ENCODE assay signal across 11 cellular contexts in the genomic region with DNA sequence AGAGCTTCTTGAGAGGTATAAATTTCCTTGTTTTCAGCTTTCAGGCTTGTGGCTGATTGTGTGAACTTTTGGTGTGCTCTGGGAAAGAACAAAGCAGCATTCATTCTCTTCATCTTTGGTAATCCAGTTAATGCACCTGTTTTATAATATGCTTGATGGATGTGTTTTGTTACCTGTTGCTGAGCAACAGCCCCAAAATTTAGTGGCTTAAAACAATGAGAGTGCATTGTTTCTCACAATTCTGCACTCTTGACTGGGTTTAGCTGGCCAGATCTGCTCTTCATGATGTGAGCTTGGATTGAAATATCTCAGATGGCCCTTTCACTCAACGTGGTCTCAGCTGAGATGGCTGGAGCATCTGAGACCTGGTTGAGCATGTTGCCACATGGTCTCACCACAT.
"Had no signal": no experiment of that assay in that cellular context is flagged by ENCODE, and none has a peak within 500 bp of the region (broad histone marks: within the 10 kb centered on the region; RNA-seq: fewer than 3 reads in every experiment).

No MANE protein-coding gene starts in this region.

- H3K27ac Mint-ChIP-seq: activated T-helper 1 cell treated with anti-CD3 and anti-CD28 coated beads, Interleukin-12 subunit alpha, Interleukin-12 subunit beta, Interleukin-2, Interleukin-4 antibody, amounts not matched to agents 30 ng/mL and 10 ng/mL and 1 ng/mL, durations not matched to agents 14 hours and 24 hours and 36 hours had no signal

- H3K9ac ChIP-seq: parathyroid adenoma had no signal

- H3K4me3 ChIP-seq: thyroid gland had no signal

- H2AFZ ChIP-seq: parathyroid adenoma had no signal

- FAIRE-seq: kidney had no signal

- DNase-seq: activated CD4-positive, alpha-beta T cell treated with anti-CD3 and anti-CD28 coated beads, Interleukin-2, amount 50 U/mL, for 4 hours; activated CD4-positive, CD25-positive, alpha-beta regulatory T cell treated with anti-CD3 and anti-CD28 coated beads, Interleukin-2, amount 50 U/mL, for 72 hours; activated naive CD4-positive, alpha-beta T cell treated with Interleukin-2 at 50 U/mL for 16 hours; caudate nucleus; cortex of kidney; kidney; left ventricle myocardium superior; mesendoderm; thyroid gland had no signal

- H3K36me3 ChIP-seq: thyroid gland had no signal

- H3K27ac ChIP-seq: parathyroid adenoma, thyroid gland had no signal

- H3K9me3 ChIP-seq: thyroid gland had no signal

- H3K4me3 Mint-ChIP-seq: activated T-helper 1 cell treated with anti-CD3 and anti-CD28 coated beads, Interleukin-12 subunit alpha, Interleukin-12 subunit beta, Interleukin-2, Interleukin-4 antibody, amounts not matched to agents 30 ng/mL and 10 ng/mL and 1 ng/mL, durations not matched to agents 14 hours and 24 hours and 36 hours had no signal

- ATAC-seq: left ventricle myocardium superior had no signal

- H3K4me1 ChIP-seq: parathyroid adenoma, thyroid gland had no signal

- H3K27me3 ChIP-seq: thyroid gland had no signal

- H3K79me2 ChIP-seq: parathyroid adenoma had no signal
